Comparison of ENCODE assay signal across 1 cellular context in the genomic region with DNA sequence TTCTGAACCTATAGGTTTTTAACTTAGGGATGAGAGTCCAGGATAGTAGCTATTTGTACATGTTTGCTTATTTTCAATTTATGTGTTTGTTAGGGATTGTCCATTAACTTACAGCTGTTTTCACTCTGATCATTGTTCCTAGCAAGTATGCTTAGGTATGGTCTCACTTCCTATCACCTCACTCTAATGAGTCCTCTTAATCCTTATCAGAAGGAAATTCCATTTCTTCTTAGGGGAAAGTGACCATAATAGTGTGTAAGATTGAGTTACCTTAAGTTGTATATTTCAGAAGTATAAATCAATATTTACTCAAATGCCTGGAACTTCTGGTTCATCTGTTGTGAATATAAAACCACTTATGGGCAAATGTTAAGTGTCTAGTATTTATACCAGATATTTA.
TF ChIP-seq lines count a peak whose summit lies in the region.

No MANE protein-coding gene starts in this region.

TF ChIP-seq in IMR-90, 13 proteins besides CTCF, POLR2A, EP300 and RAD21 (continued from another document):
- TF ChIP-seq, protein P1, sequence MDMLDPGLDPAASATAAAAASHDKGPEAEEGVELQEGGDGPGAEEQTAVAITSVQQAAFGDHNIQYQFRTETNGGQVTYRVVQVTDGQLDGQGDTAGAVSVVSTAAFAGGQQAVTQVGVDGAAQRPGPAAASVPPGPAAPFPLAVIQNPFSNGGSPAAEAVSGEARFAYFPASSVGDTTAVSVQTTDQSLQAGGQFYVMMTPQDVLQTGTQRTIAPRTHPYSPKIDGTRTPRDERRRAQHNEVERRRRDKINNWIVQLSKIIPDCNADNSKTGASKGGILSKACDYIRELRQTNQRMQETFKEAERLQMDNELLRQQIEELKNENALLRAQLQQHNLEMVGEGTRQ (IDR thresholded peaks at IDR 0.05; ENCODE audit: low read depth, low read length) = no peak
- TF ChIP-seq FOS (IDR thresholded peaks at IDR 0.05; ENCODE audit: low read depth, low read length) = no peak
- TF ChIP-seq BHLHE40 (IDR thresholded peaks at IDR 0.05; ENCODE audit: low read depth, low read length) = no peak
- no peak for TF ChIP-seq MAZ (IDR thresholded peaks at IDR 0.05; ENCODE audit: borderline replicate concordance, low read depth, low read length)
- TF ChIP-seq NFE2L2 (IDR thresholded peaks at IDR 0.05; ENCODE audit: low read depth, low read length) = no peak
- no peak for TF ChIP-seq MXI1 (IDR thresholded peaks at IDR 0.05; ENCODE audit: borderline replicate concordance, low read depth, low read length)
- TF ChIP-seq, protein P2, sequence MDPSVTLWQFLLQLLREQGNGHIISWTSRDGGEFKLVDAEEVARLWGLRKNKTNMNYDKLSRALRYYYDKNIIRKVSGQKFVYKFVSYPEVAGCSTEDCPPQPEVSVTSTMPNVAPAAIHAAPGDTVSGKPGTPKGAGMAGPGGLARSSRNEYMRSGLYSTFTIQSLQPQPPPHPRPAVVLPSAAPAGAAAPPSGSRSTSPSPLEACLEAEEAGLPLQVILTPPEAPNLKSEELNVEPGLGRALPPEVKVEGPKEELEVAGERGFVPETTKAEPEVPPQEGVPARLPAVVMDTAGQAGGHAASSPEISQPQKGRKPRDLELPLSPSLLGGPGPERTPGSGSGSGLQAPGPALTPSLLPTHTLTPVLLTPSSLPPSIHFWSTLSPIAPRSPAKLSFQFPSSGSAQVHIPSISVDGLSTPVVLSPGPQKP (IDR thresholded peaks at IDR 0.05; ENCODE audit: borderline replicate concordance, low read depth, low read length) = no peak
- TF ChIP-seq RCOR1 (IDR thresholded peaks at IDR 0.05; ENCODE audit: insufficient replicate concordance, low read length) = no peak
- TF ChIP-seq MAFK (IDR thresholded peaks at IDR 0.05; ENCODE audit: low read depth, low read length) = no peak
- no peak for TF ChIP-seq CHD1 (IDR thresholded peaks at IDR 0.05; ENCODE audit: low read depth, low read length)
